Comparison of ENCODE assay signal across 8 cellular contexts in genomic region chr14:100440207-100440631, GRCh38.
DNase-seq lines count a peak whose midpoint lies in the region; ATAC-seq and TF ChIP-seq lines count a peak whose summit lies in the region.

No MANE protein-coding gene starts in this region.

- H3K4me3 ChIP-seq in right lobe of liver (no peak overlapping the region), stomach (no peak overlapping the region)

- DNase-seq in DMS53 (lab: John Stamatoyannopoulos, UW) (peak; percentile 79), LoVo (ENCODE audit: low spot score) (peak; percentile 79), dermis microvascular lymphatic vessel endothelial cell (ENCODE audit: low read depth in 2 of 2) (peak; percentile 57 to 60), right lobe of liver (peak; percentile 80 to 87 (median 85)), stomach (peak; percentile 77), AML-193 (lab: John Stamatoyannopoulos, UW) (no peak)
- DNase-seq in activated CD4-positive, CD25-positive, alpha-beta regulatory T cell treated with anti-CD3 and anti-CD28 coated beads, Interleukin-2, amount 50 U/mL, for 72 hours: no peak

- intact Hi-C loops in right lobe of liver (cut with DNase I): loop anchor here (10.0 kb wide), 2 partner anchors 195 to 215 kb away; no protein-coding TSS in a partner anchor
- intact Hi-C loops in stomach (cut with DNase I; ENCODE audit: low total_unique reads): loop anchor here (10.0 kb wide), 1 partner anchor 205 kb away; no protein-coding TSS in a partner anchor

- H3K9me3 ChIP-seq in right lobe of liver (no peaks in the 10 kb centered on the region), stomach (no peaks in the 10 kb centered on the region)

- no peak for TF ChIP-seq POLR2A in right lobe of liver (IDR thresholded peaks at IDR 0.05)
- TF ChIP-seq POLR2A in stomach (IDR thresholded peaks at IDR 0.05): no peak

- H3K36me3 ChIP-seq in right lobe of liver (no peaks in the 10 kb centered on the region), stomach (no peaks in the 10 kb centered on the region)

- WGBS in right lobe of liver (ENCODE audit: insufficient coverage, low coverage, low lambda C conversion rate, missing lambda C conversion rate): 24% methylated on average over 10 of the region's 10 CpGs
- 22 to 35% (median 24%) methylated on average over 9 to 10 of the region's 10 CpGs for WGBS in stomach, 5 donors

- H3K4me1 ChIP-seq in right lobe of liver: peaks cover 0 to 14% (median 0%) of the 10 kb centered on the region in 4 donors
- H3K4me1 ChIP-seq in stomach: peaks cover 21 to 60% (median 36%) of the 10 kb centered on the region in 4 donors

- ATAC-seq in SK-N-SH treated with all-trans-retinoic acid at 6 μM for 48 hours (peak; percentile 78), right lobe of liver (peak; percentile 94 to 97 (median 96))

- no peak for TF ChIP-seq EP300 in stomach (IDR thresholded peaks at IDR 0.05)

- no peaks in the 10 kb centered on the region for H3K27me3 ChIP-seq in right lobe of liver
- no peaks in the 10 kb centered on the region for H3K27me3 ChIP-seq in stomach

- peak; percentile 75 to 93 (median 86) for TF ChIP-seq CTCF in right lobe of liver (IDR thresholded peaks at IDR 0.05)
- peak in 5 of 7 experiments; percentile 48 to 60 (median 52) for TF ChIP-seq CTCF in stomach (IDR thresholded peaks at IDR 0.05)

- H3K27ac ChIP-seq in right lobe of liver: peak overlapping the region in 1 of 3 donors; percentile 13
- H3K27ac ChIP-seq in stomach: peak overlapping the region; percentile 21 to 40 (median 23)

TF ChIP-seq in SK-N-SH treated with all-trans-retinoic acid at 6 μM for 48 hours, 23 proteins besides CTCF, POLR2A, EP300 and RAD21:
- TF ChIP-seq ISL1 (CRISPR knock-in tag; IDR thresholded peaks at IDR 0.05) (no peak), ZNF70 (CRISPR knock-in tag; IDR thresholded peaks at IDR 0.05) (0 out of 2 replicates have a peak, but pooled peaks have one; percentile 44), ZFP30 (CRISPR knock-in tag; IDR thresholded peaks at IDR 0.05) (no peak)

Comparison
In these comparisons a context has a peak if more than half of its experiments do, and no peak if none do; other contexts are left out.
1. DNase-seq: peak in DMS53 (single experiment), LoVo (single experiment), dermis microvascular lymphatic vessel endothelial cell (2 of 2), right lobe of liver (3 of 3) and stomach (single experiment); none in activated CD4-positive, CD25-positive, alpha-beta regulatory T cell treated with anti-CD3 and anti-CD28 coated beads, Interleukin-2, amount 50 U/mL, for 72 hours (single experiment) and AML-193 (0 of 2).